ENCODE assay signal across 36 cellular contexts in genomic region chr5:181131514-181131913, GRCh38. TPM values are rescaled to one million over a fixed set of nuclear protein-coding genes. Genes with fewer than 3 reads are reported as not detected.
"Had no signal": no experiment of that assay in that cellular context is flagged by ENCODE, and none has a peak within 500 bp of the region (broad histone marks: within the 10 kb centered on the region; RNA-seq: fewer than 3 reads in every experiment).

No MANE protein-coding gene starts in this region.

- H3K27me3 ChIP-seq: cardiac muscle cell, Peyer's patch had no signal

- DNase-seq: activated B cell treated with CpG ODN at 0.5 μM for 24 hours; activated CD4-positive, alpha-beta memory T cell treated with anti-CD3 and anti-CD28 coated beads for 36 hours; activated CD4-positive, alpha-beta T cell treated with anti-CD3 and anti-CD28 coated beads for 4 hours; activated CD4-positive, alpha-beta T cell treated with anti-CD3 and anti-CD28 coated beads, Interleukin-2, amount 50 U/mL, for 1 hour; activated CD4-positive, CD25-positive, alpha-beta regulatory T cell treated with anti-CD3 and anti-CD28 coated beads, Interleukin-2, amount 50 U/mL, for 72 hours; activated CD8-positive, alpha-beta memory T cell treated with anti-CD3 and anti-CD28 coated beads, Interleukin-2, amount 50 U/mL, for 4 hours; activated effector memory CD4-positive, alpha-beta T cell treated with anti-CD3 and anti-CD28 coated beads, Interleukin-2, amount 50 U/mL, for 16 hours; activated naive CD4-positive, alpha-beta T cell; activated naive CD4-positive, alpha-beta T cell treated with anti-CD3 and anti-CD28 coated beads, Interleukin-2, amount 50 U/mL, for 16 hours; activated naive CD8-positive, alpha-beta T cell treated with anti-CD3 and anti-CD28 coated beads for 36 hours; activated T-cell treated with anti-CD3 and anti-CD28 coated beads for 4 hours; activated T-cell treated with anti-CD3 and anti-CD28 coated beads, Interleukin-2, amount 50 U/mL, for 4 hours; amniotic stem cell; aorta; NCI-H1105; NCI-H1417 treated with DMSO at 0.1 percent for 48 hours; NCI-H187 treated with DMSO at 0.1 percent for 48 hours; NCI-H2081 treated with DMSO at 0.1 percent for 48 hours; NCI-H226; NCI-H446 treated with DMSO at 0.1 percent for 48 hours; NCI-H524; NK-92 treated with Interleukin-12 subunit alpha and Interleukin-12 subunit beta, amount 100 ng/mL, for 24 hours; PC-3; RPMI8226; SHP77; SJCRH30; T1000 had no signal

- H3K4me3 ChIP-seq: cardiac muscle cell, Peyer's patch, SJCRH30, SK-N-MC had no signal

- H3K4me1 ChIP-seq: Peyer's patch, SJCRH30 had no signal

- H3K36me3 ChIP-seq: cardiac muscle cell, Peyer's patch, SJCRH30 had no signal

- ATAC-seq: activated T-cell treated with anti-CD3 and anti-CD28 coated beads, Interleukin-2, amount 50 U/mL, for 4 hours; activated T-helper 17 cell treated with anti-CD3 and anti-CD28 coated beads, Interleukin-2, amount 50 U/mL, for 72 hours; PC-3 had no signal

- H3K27ac ChIP-seq: cardiac muscle cell, Peyer's patch, SJCRH30, SK-N-MC, VCaP had no signal

- H3K9me3 ChIP-seq: Peyer's patch had no signal

RNA-seq across cellular contexts. Expression of gene OR2V1, which starts 0.5 kb away (rescaled TPM):
- total RNA-seq: activated B cell treated with CpG ODN at 0.5 μM for 24 hours; activated CD4-positive, alpha-beta memory T cell treated with anti-CD3 and anti-CD28 coated beads for 36 hours; activated naive CD8-positive, alpha-beta T cell treated with anti-CD3 and anti-CD28 coated beads for 36 hours; activated T-cell treated with anti-CD3 and anti-CD28 coated beads, Interleukin-2, amount 50 U/mL, for 4 hours; activated T-helper 17 cell treated with anti-CD3 and anti-CD28 coated beads, Interleukin-2, amount 50 U/mL, for 72 hours; aorta; cardiac muscle cell; chondrocyte; M059J; PC-3; Peyer's patch; T-helper 1 cell treated with Interleukin-12 subunit alpha and Interleukin-12 subunit beta and Interleukin-4 antibody, amounts not matched to agents 30 ng/mL and 1 ng/mL, for 36 hours; T-helper 2 cell treated with Interferon-gamma antibody and Interleukin-4, amounts not matched to agents 100 ng/mL and 5 ng/mL, for 36 hours had no signal
- polyA plus RNA-seq: aorta, cardiac muscle cell had no signal

RNA-seq across cellular contexts. Expression of gene OR2V2, which starts 15.9 kb away (rescaled TPM):
- total RNA-seq: activated B cell treated with CpG ODN at 0.5 μM for 24 hours; activated CD4-positive, alpha-beta memory T cell treated with anti-CD3 and anti-CD28 coated beads for 36 hours; activated naive CD8-positive, alpha-beta T cell treated with anti-CD3 and anti-CD28 coated beads for 36 hours; activated T-cell treated with anti-CD3 and anti-CD28 coated beads, Interleukin-2, amount 50 U/mL, for 4 hours; activated T-helper 17 cell treated with anti-CD3 and anti-CD28 coated beads, Interleukin-2, amount 50 U/mL, for 72 hours; aorta; cardiac muscle cell; chondrocyte; M059J; PC-3; Peyer's patch; SJCRH30; T-helper 1 cell treated with Interleukin-12 subunit alpha and Interleukin-12 subunit beta and Interleukin-4 antibody, amounts not matched to agents 30 ng/mL and 1 ng/mL, for 36 hours; T-helper 2 cell treated with Interferon-gamma antibody and Interleukin-4, amounts not matched to agents 100 ng/mL and 5 ng/mL, for 36 hours had no signal
- polyA plus RNA-seq: aorta, cardiac muscle cell had no signal
